ENCODE assay signal across 17 cellular contexts in genomic region chr1:55938861-55939260, GRCh38.
"Had no signal": no experiment of that assay in that cellular context is flagged by ENCODE, and none has a peak within 500 bp of the region (broad histone marks: within the 10 kb centered on the region; RNA-seq: fewer than 3 reads in every experiment).

No MANE protein-coding gene starts in this region.

- FAIRE-seq: pancreas, small intestine had no signal

- DNase-seq: effector memory CD4-positive, alpha-beta T cell; glutamatergic neuron; islet precursor cell; left cardiac atrium; naive thymus-derived CD8-positive, alpha-beta T cell; occipital lobe; small intestine; stimulated activated CD4-positive, alpha-beta T cell treated with anti-CD3 and anti-CD28 coated beads, Interleukin-12 subunit alpha, Interleukin-12 subunit beta, amount 100 ng/mL, for 4 hours had no signal

- H3K4me1 Mint-ChIP-seq: central memory CD8-positive, alpha-beta T cell; naive thymus-derived CD8-positive, alpha-beta T cell; neural progenitor cell had no signal

- H3K27me3 Mint-ChIP-seq: central memory CD8-positive, alpha-beta T cell; progenitor cell of endocrine pancreas had no signal

- ATAC-seq: esophagus mucosa; naive thymus-derived CD8-positive, alpha-beta T cell; pancreas had no signal

- H3K27me3 ChIP-seq: breast epithelium, gastroesophageal sphincter, neural progenitor cell, pancreas, tibial nerve had no signal

- H3K4me2 ChIP-seq: neural progenitor cell had no signal

- H3K36me3 ChIP-seq: breast epithelium, gastroesophageal sphincter, neural progenitor cell, pancreas, tibial nerve had no signal

- H3K27ac Mint-ChIP-seq: naive thymus-derived CD8-positive, alpha-beta T cell; neural progenitor cell; progenitor cell of endocrine pancreas; stimulated activated naive CD8-positive, alpha-beta T cell treated with anti-CD3 and anti-CD28 coated beads, Interleukin-15, Interleukin-2, amounts not matched to agents 100 ng/mL and 50 ng/mL, for 24 hours had no signal

- H2AFZ ChIP-seq: neural progenitor cell had no signal

- H3K4me3 Mint-ChIP-seq: central memory CD8-positive, alpha-beta T cell; naive thymus-derived CD8-positive, alpha-beta T cell; neural progenitor cell; stimulated activated naive CD8-positive, alpha-beta T cell treated with anti-CD3 and anti-CD28 coated beads, Interleukin-15, Interleukin-2, amounts not matched to agents 100 ng/mL and 50 ng/mL, for 24 hours had no signal

- H3K27ac ChIP-seq: breast epithelium, neural progenitor cell, pancreas, tibial nerve had no signal

- H3K4me3 ChIP-seq: breast epithelium, gastroesophageal sphincter, neural progenitor cell, pancreas, tibial nerve had no signal

- H3K9ac ChIP-seq: neural progenitor cell had no signal

- H3K4me1 ChIP-seq: breast epithelium, neural progenitor cell, pancreas had no signal

- H3K9me3 ChIP-seq: breast epithelium, gastroesophageal sphincter, pancreas, tibial nerve had no signal

- H3K36me3 Mint-ChIP-seq: naive thymus-derived CD8-positive, alpha-beta T cell; neural progenitor cell had no signal
